In the genomic region with DNA sequence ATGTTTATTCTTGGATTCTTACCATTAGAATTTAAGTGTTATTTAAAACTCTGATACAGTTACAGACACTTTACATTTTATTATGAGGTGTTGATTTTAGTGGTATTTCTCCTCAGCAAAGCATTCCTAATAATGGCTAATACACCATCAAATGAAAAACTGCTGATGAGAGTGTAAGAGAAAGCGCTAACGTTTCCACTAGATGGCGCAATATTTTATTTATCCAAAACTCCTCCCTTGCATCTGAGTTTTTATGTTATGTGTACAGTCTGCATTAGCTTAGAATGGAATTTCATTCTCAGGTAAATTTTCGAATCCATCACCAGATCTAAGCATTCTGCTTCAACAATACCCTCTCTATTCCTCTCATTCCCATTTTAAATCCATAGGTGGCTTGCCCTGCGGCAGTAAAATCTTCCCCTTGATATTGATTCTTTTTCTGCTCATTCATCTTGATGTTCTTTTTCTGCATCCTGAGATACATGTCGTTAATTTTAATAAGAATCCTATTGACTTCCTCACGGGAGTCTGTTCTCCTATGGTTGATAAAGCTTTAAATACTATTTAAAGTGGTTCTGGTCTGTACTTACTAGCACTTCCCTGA, we compare ENCODE assay signal across 9 cellular contexts. TPM values are rescaled to one million over a fixed set of nuclear protein-coding genes. Genes with fewer than 3 reads are reported as not detected.
A peak's percentile ranks its signal among the peaks of the same experiment; 100 is the strongest.
DNase-seq lines count a peak whose midpoint lies in the region; ATAC-seq and TF ChIP-seq lines count a peak whose summit lies in the region.
"Had no signal": no experiment of that assay in that cellular context is flagged by ENCODE, and none has a peak within 500 bp of the region (broad histone marks: within the 10 kb centered on the region; RNA-seq: fewer than 3 reads in every experiment).

No MANE protein-coding gene starts in this region.

- H3K27me3 ChIP-seq in SK-N-SH (ENCODE audit: insufficient read depth), result no peaks in the 10 kb centered on the region

- TF ChIP-seq RAD21 in SK-N-SH (IDR thresholded peaks at IDR 0.05; ENCODE audit: low read length), result peak; percentile 64

- H3K27ac Mint-ChIP-seq in activated naive CD4-positive, alpha-beta T cell treated with anti-CD3 and anti-CD28 coated beads, Interleukin-2, amount 50 U/mL, for 72 hours, result no peak overlapping the region
- H3K27ac Mint-ChIP-seq in activated naive CD4-positive, alpha-beta T cell treated with anti-CD3 and anti-CD28 coated beads for 36 hours, result no peak overlapping the region
- H3K27ac Mint-ChIP-seq: stimulated activated naive CD8-positive, alpha-beta T cell treated with anti-CD3 and anti-CD28 coated beads, Interleukin-15, Interleukin-2, amounts not matched to agents 100 ng/mL and 50 ng/mL, for 24 hours had no signal

- H2AFZ ChIP-seq in SK-N-SH (ENCODE audit: low read depth), result 0 out of 2 replicates have a peak overlapping the region, but pooled peaks have one; percentile 29

- H3K9me2 ChIP-seq in SK-N-SH, result no peaks in the 10 kb centered on the region

- no peaks in the 10 kb centered on the region for H3K36me3 ChIP-seq in SK-N-SH (replicated peaks in 1 of 2; ENCODE audit: control insufficient read depth in 1 of 2, insufficient read depth in 2 of 2, low read length in 1 of 2)

- DNase-seq in activated naive CD4-positive, alpha-beta T cell treated with anti-CD3 and anti-CD28 coated beads, Interleukin-2, amount 50 U/mL, for 72 hours (ENCODE audit: low spot score in 2 of 2), result no peak
- no peak for DNase-seq in activated naive CD4-positive, alpha-beta T cell treated with anti-CD3 and anti-CD28 coated beads for 36 hours
- DNase-seq in HCEC 1CT (peak; percentile 61), LNCaP clone FGC (ENCODE audit: low read depth) (peak; percentile 18), SK-N-SH (peak; percentile 44), fibroblast of villous mesenchyme (ENCODE audit: low read depth) (peak; percentile 59), pons (ENCODE audit: low spot score) (peak; percentile 79), NK-92 (lab: John Stamatoyannopoulos, UW; ENCODE audit: unreplicated experiment) (no peak)

- H3K9me3 ChIP-seq in SK-N-SH, result no peaks in the 10 kb centered on the region

- H3K4me3 ChIP-seq in LNCaP clone FGC (ENCODE audit: low read depth, low read length) (no peak overlapping the region), SK-N-SH (ENCODE audit: low read depth in 2 of 2, low read length in 1 of 2) (no peak overlapping the region), fibroblast of villous mesenchyme (ENCODE audit: low read depth, low read length) (no peak overlapping the region)

- no peaks in the 10 kb centered on the region for H3K4me1 Mint-ChIP-seq in activated naive CD4-positive, alpha-beta T cell treated with anti-CD3 and anti-CD28 coated beads for 36 hours (ENCODE audit: low read depth)

- H3K4me2 ChIP-seq in SK-N-SH, result no peak overlapping the region

- H3K9ac ChIP-seq in SK-N-SH, result no peak overlapping the region

- H3K9me3 Mint-ChIP-seq in activated naive CD4-positive, alpha-beta T cell treated with anti-CD3 and anti-CD28 coated beads, Interleukin-2, amount 50 U/mL, for 72 hours, result no peaks in the 10 kb centered on the region
- no peaks in the 10 kb centered on the region for H3K9me3 Mint-ChIP-seq in activated naive CD4-positive, alpha-beta T cell treated with anti-CD3 and anti-CD28 coated beads for 36 hours
- H3K9me3 Mint-ChIP-seq: stimulated activated naive CD8-positive, alpha-beta T cell treated with anti-CD3 and anti-CD28 coated beads, Interleukin-15, Interleukin-2, amounts not matched to agents 100 ng/mL and 50 ng/mL, for 24 hours had no signal

- TF ChIP-seq CTCF in LNCaP clone FGC (IDR thresholded peaks at IDR 0.05; ENCODE audit: control insufficient read depth, extremely low read depth, insufficient read depth) (peak; percentile 52), SK-N-SH (IDR thresholded peaks at IDR 0.05) (peak; percentile 78), fibroblast of villous mesenchyme (IDR thresholded peaks at IDR 0.05; ENCODE audit: insufficient read depth, low read depth, low read length) (peak; percentile 65)

- intact Hi-C loops in activated naive CD4-positive, alpha-beta T cell treated with anti-CD3 and anti-CD28 coated beads for 36 hours (cut with micrococcal nuclease), result loop anchor here (1.0 to 5.0 kb wide), 4 partner anchors 17 to 518 kb away; partner anchors contain the start of gene RBM45

- H3F3A ChIP-seq in SK-N-SH (replicated peaks; ENCODE audit: insufficient read depth), result peaks cover 3% of the 10 kb centered on the region

- 17% methylated on average over 7 of the region's 7 CpGs for WGBS in SK-N-SH (ENCODE audit: low lambda C conversion rate)

- no peaks in the 10 kb centered on the region for H3K36me3 Mint-ChIP-seq in activated naive CD4-positive, alpha-beta T cell treated with anti-CD3 and anti-CD28 coated beads, Interleukin-2, amount 50 U/mL, for 72 hours
- no peaks in the 10 kb centered on the region for H3K36me3 Mint-ChIP-seq in activated naive CD4-positive, alpha-beta T cell treated with anti-CD3 and anti-CD28 coated beads for 36 hours (ENCODE audit: low read depth)

- no peaks in the 10 kb centered on the region for H3K79me2 ChIP-seq in SK-N-SH (ENCODE audit: insufficient read depth)

- H3K27me3 Mint-ChIP-seq in activated naive CD4-positive, alpha-beta T cell treated with anti-CD3 and anti-CD28 coated beads for 36 hours (ENCODE audit: low read depth), result no peaks in the 10 kb centered on the region

- H3K4me1 ChIP-seq in SK-N-SH (ENCODE audit: control insufficient read depth in 1 of 2, insufficient read depth in 2 of 2, low read depth in 1 of 2, low read length in 1 of 2), result peaks cover 0 to 3% of the 10 kb centered on the region in 2 experiments; a peak in 1 of 4 replicates

- H4K20me1 ChIP-seq in SK-N-SH (ENCODE audit: insufficient read depth), result no peaks in the 10 kb centered on the region

- peak; percentile 64 to 72 for ATAC-seq in activated naive CD4-positive, alpha-beta T cell treated with anti-CD3 and anti-CD28 coated beads, Interleukin-2, amount 50 U/mL, for 72 hours

- TF ChIP-seq EP300 in SK-N-SH (IDR thresholded peaks at IDR 0.05; ENCODE audit: borderline replicate concordance in 1 of 2, low read depth in 1 of 2, low read length in 1 of 2), result no peak

- CTCF ChIA-PET in activated naive CD4-positive, alpha-beta T cell treated with anti-CD3 and anti-CD28 coated beads for 36 hours (lab: Charles Lee), result interaction anchor here (0.8 to 7.4 kb wide), 6 partner anchors 10 to 285 kb away, joined by 3 to 59 read pairs (median 5); partner anchors contain the start of gene RBM45
- CTCF ChIA-PET in SK-N-SH (lab: Yijun Ruan, JAX), result interaction anchor here (0.6 to 14.9 kb wide), 16 partner anchors 8 to 597 kb away, joined by 3 to 199 read pairs (median 3); partner anchors contain the start of gene RBM45

- H3K27ac ChIP-seq in SK-N-SH (ENCODE audit: low read depth in 2 of 2, low read length in 1 of 2), result no peak overlapping the region

- no peak overlapping the region for H3K4me3 Mint-ChIP-seq in activated naive CD4-positive, alpha-beta T cell treated with anti-CD3 and anti-CD28 coated beads for 36 hours
- H3K4me3 Mint-ChIP-seq: stimulated activated naive CD8-positive, alpha-beta T cell treated with anti-CD3 and anti-CD28 coated beads, Interleukin-15, Interleukin-2, amounts not matched to agents 100 ng/mL and 50 ng/mL, for 24 hours had no signal

- POLR2A ChIA-PET in SK-N-SH (lab: Yijun Ruan, JAX), result no interaction called here

TF ChIP-seq in SK-N-SH, 30 proteins besides CTCF, POLR2A, EP300 and RAD21:
- no peak for TF ChIP-seq PBX3 (IDR thresholded peaks at IDR 0.05)
- peak; percentile 55 for TF ChIP-seq SMC3 (IDR thresholded peaks at IDR 0.05; ENCODE audit: low read depth, low read length)
TF ChIP-seq in SK-N-SH: peak in this region for 1.

RNA-seq across cellular contexts. Expression of gene PRKRA, which starts 53.9 kb away (rescaled TPM):
- 100 to 1,000 TPM in 1 of 2 donors, 10 to 100 TPM in 1; 57.2 to 144 TPM for total RNA-seq in activated naive CD4-positive, alpha-beta T cell treated with anti-CD3 and anti-CD28 coated beads, Interleukin-2, amount 50 U/mL, for 72 hours
- total RNA-seq in activated naive CD4-positive, alpha-beta T cell treated with anti-CD3 and anti-CD28 coated beads for 36 hours, result 10 to 100 TPM; 78.2 to 82.9 TPM
- polyA plus RNA-seq in SK-N-SH (2012; rRNA removed), result 35.7 and 44.3 TPM in 2 replicates
- polyA plus RNA-seq in SK-N-SH (2012; cell fraction: cytosol; rRNA removed), result 42.6 and 44.6 TPM in 2 replicates
- 38.9 and 48.6 TPM in 2 replicates for polyA plus RNA-seq in SK-N-SH (2012; cell fraction: nucleus; rRNA removed)
- 58.9 and 60.9 TPM in 2 replicates for total RNA-seq in fibroblast of villous mesenchyme

RNA-seq across cellular contexts. Expression of gene PJVK, which starts 54.1 kb away (rescaled TPM):
- 1 to 10 TPM; 1.7 to 4.5 TPM for total RNA-seq in activated naive CD4-positive, alpha-beta T cell treated with anti-CD3 and anti-CD28 coated beads, Interleukin-2, amount 50 U/mL, for 72 hours
- total RNA-seq in activated naive CD4-positive, alpha-beta T cell treated with anti-CD3 and anti-CD28 coated beads for 36 hours, result 1 to 10 TPM; 2.0 to 2.4 TPM
- polyA plus RNA-seq in SK-N-SH (2012; rRNA removed), result 5.3 and 10.8 TPM in 2 replicates
- 1.8 TPM in 2 replicates for polyA plus RNA-seq in SK-N-SH (2012; cell fraction: cytosol; rRNA removed)
- polyA plus RNA-seq in SK-N-SH (2012; cell fraction: nucleus; rRNA removed), result 21.4 and 54.0 TPM in 2 replicates
- total RNA-seq in fibroblast of villous mesenchyme, result 0.97 and 1.3 TPM in 2 replicates

Comparison
In these comparisons a context has a peak if more than half of its experiments do, and no peak if none do; other contexts are left out.
1. DNase-seq: peak in HCEC 1CT (single experiment), LNCaP clone FGC (single experiment), SK-N-SH (single experiment), fibroblast of villous mesenchyme (single experiment) and pons (single experiment); none in activated naive CD4-positive, alpha-beta T cell treated with anti-CD3 and anti-CD28 coated beads, Interleukin-2, amount 50 U/mL, for 72 hours (0 of 2), activated naive CD4-positive, alpha-beta T cell treated with anti-CD3 and anti-CD28 coated beads for 36 hours (single experiment) and NK-92 (single experiment).
2. Peak in every context shown above with its lines, with median percentiles within 50 percentile points of each other: CTCF ChIP-seq.